ENCODE assay signal across 8 cellular contexts in genomic region chr7:140397784-140398750, GRCh38. TPM values are rescaled to one million over a fixed set of nuclear protein-coding genes. Genes with fewer than 3 reads are reported as not detected.
A peak's percentile ranks its signal among the peaks of the same experiment; 100 is the strongest.
DNase-seq lines count a peak whose midpoint lies in the region; ATAC-seq and TF ChIP-seq lines count a peak whose summit lies in the region.

TSS of gene SLC37A3 (minus strand) at chr7:140398530. CDS start at chr7:140382526, 16,004 bp downstream.

- TF ChIP-seq POLR2A in vagina (IDR thresholded peaks at IDR 0.05) = peak in 1 of 2 donors; percentile 62

- H3K4me3 ChIP-seq in ascending aorta = peak within 1 kb of the TSS; percentile 81
- H3K4me3 ChIP-seq in right cardiac atrium (ENCODE audit: low read length) = peak within 1 kb of the TSS; percentile 59
- H3K4me3 ChIP-seq in rectal smooth muscle tissue (ENCODE audit: low read length) = peak within 1 kb of the TSS; percentile 77
- H3K4me3 ChIP-seq in vagina = peak within 1 kb of the TSS; percentile 98 to 99

- H3K4me1 ChIP-seq in ascending aorta (peaks cover 0 to 3% of the 10 kb centered on the region in 2 donors), right cardiac atrium (ENCODE audit: control insufficient read depth, insufficient read depth, low read length) (no peaks in the 10 kb centered on the region), rectal smooth muscle tissue (ENCODE audit: control insufficient read depth, insufficient read depth, low read length) (peaks cover 2% of the 10 kb centered on the region), vagina (peaks cover 14% of the 10 kb centered on the region)

- no peaks in the 10 kb centered on the region for H3K27me3 Mint-ChIP-seq in T-helper 2 cell treated with Interferon-gamma antibody and Interleukin-4, amounts not matched to agents 5 μg/mL and 100 μg/mL, for 36 hours (ENCODE audit: low read depth)

- peaks cover 17% of the 10 kb centered on the region for H3K36me3 Mint-ChIP-seq in T-helper 2 cell treated with Interferon-gamma antibody and Interleukin-4, amounts not matched to agents 5 μg/mL and 100 μg/mL, for 36 hours (ENCODE audit: low read depth)

- H3K36me3 ChIP-seq in ascending aorta = no peaks in the 10 kb centered on the region
- H3K36me3 ChIP-seq in rectal smooth muscle tissue (ENCODE audit: control insufficient read depth, insufficient read depth, low read length) = no peaks in the 10 kb centered on the region
- H3K36me3 ChIP-seq in vagina = no peaks in the 10 kb centered on the region

- H3K4me1 Mint-ChIP-seq in T-helper 2 cell treated with Interferon-gamma antibody and Interleukin-4, amounts not matched to agents 5 μg/mL and 100 μg/mL, for 36 hours (ENCODE audit: low read depth) = peaks cover 30% of the 10 kb centered on the region

- peak within 1 kb of the TSS; percentile 89 for H3K27ac Mint-ChIP-seq in T-helper 2 cell treated with Interferon-gamma antibody and Interleukin-4, amounts not matched to agents 5 μg/mL and 100 μg/mL, for 36 hours

- no peaks in the 10 kb centered on the region for H3K9me3 Mint-ChIP-seq in T-helper 2 cell treated with Interferon-gamma antibody and Interleukin-4, amounts not matched to agents 5 μg/mL and 100 μg/mL, for 36 hours

- H3K9ac ChIP-seq in rectal smooth muscle tissue (ENCODE audit: low read length) = peak within 1 kb of the TSS; percentile 35

- TF ChIP-seq CTCF in GM12872 (IDR thresholded peaks at IDR 0.05; ENCODE audit: insufficient read depth, low read depth, low read length) = peak; percentile 2; the same call in 1 of the 3 replicates
- TF ChIP-seq CTCF in ascending aorta (IDR thresholded peaks at IDR 0.05) = peak in 1 of 3 experiments; percentile 29
- TF ChIP-seq CTCF in vagina (IDR thresholded peaks at IDR 0.05) = no peak

- no peaks in the 10 kb centered on the region for H3K9me3 ChIP-seq in ascending aorta
- no peaks in the 10 kb centered on the region for H3K9me3 ChIP-seq in right cardiac atrium (ENCODE audit: control insufficient read depth, low read length)
- H3K9me3 ChIP-seq in vagina = no peaks in the 10 kb centered on the region

- intact Hi-C loops in ascending aorta (cut with DNase I) = loop anchor here (1.0 to 10.0 kb wide), 6 partner anchors 80 to 963 kb away; partner anchors contain the start of genes ADCK2, BRAF and MRPS33
- intact Hi-C loops in right cardiac atrium (cut with DNase I) = no loop called here
- intact Hi-C loops in vagina (cut with DNase I) = loop anchor here (10.0 kb wide), 1 partner anchor 87 kb away; no protein-coding TSS in a partner anchor

- 1% methylated on average over 66 of the region's 66 CpGs for WGBS in right cardiac atrium

- no peaks in the 10 kb centered on the region for H3K27me3 ChIP-seq in ascending aorta
- H3K27me3 ChIP-seq in right cardiac atrium (ENCODE audit: control insufficient read depth, insufficient read depth) = peaks cover 3% of the 10 kb centered on the region
- no peaks in the 10 kb centered on the region for H3K27me3 ChIP-seq in rectal smooth muscle tissue (ENCODE audit: control insufficient read depth, insufficient read depth, low read length)
- no peaks in the 10 kb centered on the region for H3K27me3 ChIP-seq in vagina

- H3K27ac ChIP-seq in ascending aorta (peak within 1 kb of the TSS; percentile 76 to 83), right cardiac atrium (ENCODE audit: low read length) (peak within 1 kb of the TSS; percentile 15), rectal smooth muscle tissue (ENCODE audit: low read depth, low read length) (peak within 1 kb of the TSS; percentile 88), vagina (peak within 1 kb of the TSS; percentile 95)

- ATAC-seq in HG02623 (IDR thresholded peaks at IDR 0.05; ENCODE audit: unreplicated experiment) (peak; percentile 100), right cardiac atrium (peak; percentile 98)

- DNase-seq in NCI-H1417 (lab: John Stamatoyannopoulos, UW) = peak; percentile 88 to 93 (median 92)
- peak; percentile 90 for DNase-seq in T-helper 2 cell treated with Interferon-gamma antibody and Interleukin-4, amounts not matched to agents 5 μg/mL and 100 μg/mL, for 36 hours (ENCODE audit: low spot score)
- peak; percentile 37 to 89 for DNase-seq in ascending aorta (ENCODE audit: low spot score in 2 of 2)
- peak; percentile 86 to 94 (median 94) for DNase-seq in right cardiac atrium
- no peak for DNase-seq in vagina (ENCODE audit: extremely low spot score in 2 of 2)

- H3K4me3 Mint-ChIP-seq in T-helper 2 cell treated with Interferon-gamma antibody and Interleukin-4, amounts not matched to agents 5 μg/mL and 100 μg/mL, for 36 hours = peak within 1 kb of the TSS; percentile 94

RNA-seq across cellular contexts. Expression of gene SLC37A3, which starts in this region (rescaled TPM):
- total RNA-seq in ascending aorta (15.0 TPM), right cardiac atrium (10 to 100 TPM; 16.3 to 17.7 (median 16.9) TPM), vagina (80.8 TPM)
- polyA plus RNA-seq in right cardiac atrium = 11.8 TPM

Comparison
In these comparisons a context has a peak if more than half of its experiments do, and no peak if none do; other contexts are left out.
1. DNase-seq: peak in NCI-H1417 (3 of 3), T-helper 2 cell treated with Interferon-gamma antibody and Interleukin-4, amounts not matched to agents 5 μg/mL and 100 μg/mL, for 36 hours (single experiment), ascending aorta (2 of 2) and right cardiac atrium (3 of 3); none in vagina (0 of 2).
2. H3K27ac ChIP-seq: peak in every context shown above with its lines; median percentile 95 in vagina; 88 in rectal smooth muscle tissue; 80 in ascending aorta; 15 in right cardiac atrium.
3. intact Hi-C loops: an anchor here in ascending aorta (1.0 to 10.0 kb wide) and vagina (10.0 kb wide); none called in right cardiac atrium.
4. Peak in every context shown above with its lines, with median percentiles within 50 percentile points of each other: H3K4me3 ChIP-seq.